ENCODE assay signal across 8 cellular contexts in the genomic region with DNA sequence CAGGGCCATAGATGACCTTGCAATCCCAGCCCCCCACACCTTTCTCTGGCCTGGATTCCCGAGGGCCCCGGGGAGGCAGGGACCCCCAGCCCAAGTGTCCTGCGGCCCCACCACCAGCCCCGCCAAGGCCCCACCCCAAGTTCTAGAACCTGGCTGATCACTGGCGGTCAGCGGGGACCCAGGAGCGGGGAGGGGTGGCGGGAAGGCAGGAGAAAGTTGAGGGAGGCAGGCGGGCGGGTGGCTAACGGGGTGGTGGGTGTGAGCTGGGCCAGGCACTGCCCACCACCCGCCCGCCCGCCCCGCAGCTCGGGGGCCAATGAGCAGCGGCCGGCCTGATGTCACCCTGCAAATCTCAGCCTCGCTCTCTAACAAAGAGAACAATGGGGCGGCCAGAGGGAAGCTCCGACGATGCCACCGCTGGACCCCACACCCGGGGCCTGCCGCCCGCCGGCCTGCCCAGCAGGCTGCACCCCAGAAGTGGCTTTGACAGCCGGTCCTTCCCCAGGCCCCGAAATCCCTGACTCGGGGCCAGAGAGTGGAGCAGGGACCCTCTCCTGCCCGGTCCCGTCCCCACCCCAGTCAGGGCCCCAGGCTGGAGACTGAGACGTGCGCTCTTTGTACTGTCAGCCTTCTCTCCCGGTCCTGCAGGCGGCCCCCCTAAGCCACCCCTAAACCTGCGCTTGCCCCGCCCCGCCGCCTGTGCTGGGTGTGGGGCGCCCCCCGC. TPM values are rescaled to one million over a fixed set of nuclear protein-coding genes. Genes with fewer than 3 reads are reported as not detected.
A peak's percentile ranks its signal among the peaks of the same experiment; 100 is the strongest.
DNase-seq lines count a peak whose midpoint lies in the region; ATAC-seq and TF ChIP-seq lines count a peak whose summit lies in the region.

No MANE protein-coding gene starts in this region.

- H3K9me3 ChIP-seq in Peyer's patch: no peaks in the 10 kb centered on the region
- H3K9me3 ChIP-seq in uterus: no peaks in the 10 kb centered on the region

- intact Hi-C loops in uterus (cut with DNase I; ENCODE audit: low total_unique reads): no loop called here

- H3K27me3 ChIP-seq in Peyer's patch: no peaks in the 10 kb centered on the region
- H3K27me3 ChIP-seq in uterus: no peaks in the 10 kb centered on the region

- TF ChIP-seq CTCF in HFF-Myc (IDR thresholded peaks at IDR 0.05; ENCODE audit: low read depth, low read length, missing control alignments) (no peak), Peyer's patch (IDR thresholded peaks at IDR 0.05) (no peak), uterus (IDR thresholded peaks at IDR 0.05) (no peak)

- H3K4me3 ChIP-seq in HFF-Myc (replicated peaks; ENCODE audit: low read depth, low read length) (peak overlapping the region; percentile 59), Peyer's patch (peak overlapping the region; percentile 49 to 84 (median 60)), uterus (peak overlapping the region; percentile 41 to 84)

- DNase-seq in HFF-Myc (ENCODE audit: extremely low read depth, low read depth) (peak; percentile 37), Peyer's patch (peak in 2 of 3 donors; percentile 61 to 71), epithelial cell of prostate (ENCODE audit: low read depth, low spot score) (no peak), middle frontal gyrus (ENCODE audit: extremely low spot score, low spot score) (peak; percentile 74), uterus (peak; percentile 68 to 78)
- no peak for DNase-seq in activated CD4-positive, alpha-beta T cell treated with anti-CD3 and anti-CD28 coated beads, Interleukin-2, amount 50 U/mL, for 1 hour

- ATAC-seq in GM18502 (IDR thresholded peaks at IDR 0.05; ENCODE audit: poor library complexity, unreplicated experiment) (no peak), HG02885 (IDR thresholded peaks at IDR 0.05; ENCODE audit: poor library complexity, unreplicated experiment) (no peak)

- H3K27ac ChIP-seq in Peyer's patch (peak overlapping the region; percentile 68 to 86 (median 80)), epithelial cell of prostate (peak overlapping the region; percentile 34), uterus (peak overlapping the region; percentile 75 to 83)

- H3K4me1 ChIP-seq in Peyer's patch (peaks cover 0 to 17% (median 9%) of the 10 kb centered on the region in 4 donors), uterus (peaks cover 0 to 15% of the 10 kb centered on the region in 2 donors)

- H3K36me3 ChIP-seq in Peyer's patch: no peaks in the 10 kb centered on the region
- no peaks in the 10 kb centered on the region for H3K36me3 ChIP-seq in uterus

- TF ChIP-seq POLR2A in Peyer's patch (IDR thresholded peaks at IDR 0.05) (peak in 1 of 2 donors; percentile 45), uterus (IDR thresholded peaks at IDR 0.05) (peak; percentile 74 to 80)

RNA-seq across cellular contexts. Expression of a gene that starts 1.6 kb away (rescaled TPM):
- total RNA-seq in Peyer's patch (10 to 100 TPM; 11.6 to 20.0 (median 15.6) TPM), uterus (10 to 100 TPM in 3 of 4 donors, 1 to 10 TPM in 1; 4.4 to 34.8 (median 23.2) TPM)

RNA-seq across cellular contexts. Expression of a gene that starts 26.1 kb away (rescaled TPM):
- 100 to 1,000 TPM in 1 of 4 donors, 10 to 100 TPM in 3; 58.7 to 110 (median 81.6) TPM for total RNA-seq in Peyer's patch
- 10 to 100 TPM; 53.8 to 75.9 (median 64.5) TPM for total RNA-seq in uterus

RNA-seq across cellular contexts. Expression of a gene that starts 38.7 kb away (rescaled TPM):
- total RNA-seq in Peyer's patch (100 to 1,000 TPM in 1 of 4 donors, 10 to 100 TPM in 3; 59.8 to 122 (median 94.3) TPM), uterus (100 to 1,000 TPM in 1 of 4 donors, 10 to 100 TPM in 3; 20.6 to 110 (median 30.8) TPM)

RNA-seq across cellular contexts. Expression of a gene that starts 42.7 kb away (rescaled TPM):
- not detected for total RNA-seq in Peyer's patch
- total RNA-seq in uterus: 1 to 10 TPM in 1 of 4 donors, under 1 TPM in 1, not detected in 2; 0.21 to 2.7 TPM

RNA-seq across cellular contexts. Expression of a gene that starts 53.7 kb away (rescaled TPM):
- total RNA-seq in Peyer's patch: 10 to 100 TPM in 3 of 4 donors, 1 to 10 TPM in 1; 5.0 to 31.5 (median 25.2) TPM
- total RNA-seq in uterus: 10 to 100 TPM in 3 of 4 donors, 1 to 10 TPM in 1; 3.5 to 39.4 (median 12.6) TPM

Comparison
In these comparisons a context has a peak if more than half of its experiments do, and no peak if none do; other contexts are left out.
1. DNase-seq: peak in HFF-Myc (single experiment), Peyer's patch (2 of 3), middle frontal gyrus (single experiment) and uterus (2 of 2); none in epithelial cell of prostate (single experiment) and activated CD4-positive, alpha-beta T cell treated with anti-CD3 and anti-CD28 coated beads, Interleukin-2, amount 50 U/mL, for 1 hour (single experiment).
2. Peak in every context shown above with its lines, with median percentiles within 50 percentile points of each other: H3K4me3 ChIP-seq and H3K27ac ChIP-seq.